Comparison of ENCODE assay signal across 8 cellular contexts in genomic region chr2:217510790-217511291, GRCh38.
A peak's percentile ranks its signal among the peaks of the same experiment; 100 is the strongest.
DNase-seq lines count a peak whose midpoint lies in the region; ATAC-seq and TF ChIP-seq lines count a peak whose summit lies in the region.

No MANE protein-coding gene starts in this region.

- no peak for ATAC-seq in HG03565 (IDR thresholded peaks at IDR 0.05; ENCODE audit: unreplicated experiment)

- peak; percentile 73 for TF ChIP-seq CTCF in GM13977 (IDR thresholded peaks at IDR 0.05; ENCODE audit: extremely low read depth, insufficient read depth, missing control alignments)
- TF ChIP-seq CTCF in Peyer's patch (IDR thresholded peaks at IDR 0.05), result peak in 4 of 6 experiments; percentile 28 to 62 (median 53)
- TF ChIP-seq CTCF in right atrium auricular region (IDR thresholded peaks at IDR 0.05), result peak; percentile 49 to 75

- H3K9me3 ChIP-seq in MG63, result no peaks in the 10 kb centered on the region
- no peaks in the 10 kb centered on the region for H3K9me3 ChIP-seq in Peyer's patch
- no peaks in the 10 kb centered on the region for H3K9me3 ChIP-seq in right atrium auricular region

- H3K4me1 ChIP-seq in Peyer's patch (no peaks in the 10 kb centered on the region), right atrium auricular region (peaks cover 0 to 16% of the 10 kb centered on the region in 2 donors)

- no peak for TF ChIP-seq POLR2A in Peyer's patch (IDR thresholded peaks at IDR 0.05)

- no peaks in the 10 kb centered on the region for H3K36me3 ChIP-seq in MG63
- H3K36me3 ChIP-seq in Peyer's patch, result no peaks in the 10 kb centered on the region
- no peaks in the 10 kb centered on the region for H3K36me3 ChIP-seq in right atrium auricular region

- H3K4me3 ChIP-seq in MG63 (no peak overlapping the region), Peyer's patch (no peak overlapping the region), right atrium auricular region (no peak overlapping the region)

- H3K27me3 ChIP-seq in MG63 (no peaks in the 10 kb centered on the region), Peyer's patch (no peaks in the 10 kb centered on the region), right atrium auricular region (no peaks in the 10 kb centered on the region)

- H3K27ac ChIP-seq in Peyer's patch, result no peak overlapping the region
- H3K27ac ChIP-seq in right atrium auricular region, result no peak overlapping the region

- DNase-seq in ACHN (peak; percentile 74), GM13977 (ENCODE audit: low spot score) (peak; percentile 77), MG63 (peak; percentile 25), Peyer's patch (peak in 2 of 3 donors; percentile 21 to 50), amygdala (lab: John Stamatoyannopoulos, UW) (peak in 45 of 56 donors; percentile 5 to 80 (median 32)), right atrium auricular region (ENCODE audit: low spot score) (peak; percentile 67), retina (peak; percentile 89)

- in situ Hi-C loops in ACHN (cut with HindIII; ENCODE audit: low pct_ligation_motif_present, low pct_unique_long_range_greater_than_20kb, low sequenced_read_pairs) (no loop called here), GM13977 (cut with MboI; ENCODE audit: low pct_unique_long_range_greater_than_20kb, low sequenced_read_pairs, unreplicated experiment) (loop anchor here (10.0 to 25.0 kb wide), 2 partner anchors 201 to 816 kb away; partner anchors contain the start of gene IGFBP5)

Comparison
In these comparisons a context has a peak if more than half of its experiments do, and no peak if none do; other contexts are left out.
1. DNase-seq: peak in every context shown above with its lines; median percentile 89 in retina; 77 in GM13977; 74 in ACHN; 67 in right atrium auricular region; 36 in Peyer's patch; 32 in amygdala; 25 in MG63.